2 cellular contexts compared by ENCODE assay signal in genomic region chr15:39275066-39275465, GRCh38.
A peak's percentile ranks its signal among the peaks of the same experiment; 100 is the strongest.
TF ChIP-seq lines count a peak whose summit lies in the region.

No MANE protein-coding gene starts in this region.

TF ChIP-seq in GM23338, 12 proteins besides CTCF, POLR2A, EP300 and RAD21:
- TF ChIP-seq REST (IDR thresholded peaks at IDR 0.05; ENCODE audit: unreplicated experiment) (no peak), EZH2 (IDR thresholded peaks at IDR 0.05; ENCODE audit: low read depth, unreplicated experiment) (no peak), ETS1 (IDR thresholded peaks at IDR 0.05) (no peak), EZH2phosphoT487 (IDR thresholded peaks at IDR 0.05; ENCODE audit: unreplicated experiment) (no peak), CREB1 (CRISPR knock-in tag; IDR thresholded peaks at IDR 0.05; ENCODE audit: low read depth) (no peak), JUNB (IDR thresholded peaks at IDR 0.05; ENCODE audit: unreplicated experiment) (no peak), ZNF331 (CRISPR knock-in tag; IDR thresholded peaks at IDR 0.05; ENCODE audit: low read depth) (no peak), NANOG (IDR thresholded peaks at IDR 0.05; ENCODE audit: borderline replicate concordance) (no peak), ZNF462 (CRISPR knock-in tag; IDR thresholded peaks at IDR 0.05) (no peak), POLR2AphosphoS5 (IDR thresholded peaks at IDR 0.05; ENCODE audit: low read depth) (no peak), STAT1 (IDR thresholded peaks at IDR 0.05; ENCODE audit: unreplicated experiment) (no peak), ZNF114 (CRISPR knock-in tag; IDR thresholded peaks at IDR 0.05) (no peak)

TF ChIP-seq in GM12878, 131 proteins besides CTCF, POLR2A, EP300 and RAD21 (continued from another document):
- TF ChIP-seq RELB (IDR thresholded peaks at IDR 0.05; ENCODE audit: low read depth) = 0 out of 2 replicates have a peak, but pooled peaks have one; percentile 28
TF ChIP-seq in GM12878: peak in this region for 1.
